9 cellular contexts compared by ENCODE assay signal in genomic region chr2:196169521-196169920, GRCh38. TPM values are rescaled to one million over a fixed set of nuclear protein-coding genes. Genes with fewer than 3 reads are reported as not detected.
DNase-seq lines count a peak whose midpoint lies in the region; ATAC-seq, FAIRE-seq and TF ChIP-seq lines count a peak whose summit lies in the region.
"Had no signal": no experiment of that assay in that cellular context is flagged by ENCODE, and none has a peak within 500 bp of the region (broad histone marks: within the 10 kb centered on the region; RNA-seq: fewer than 3 reads in every experiment).

No MANE protein-coding gene starts in this region.

- TF ChIP-seq POLR2A in GM12891 (IDR thresholded peaks at IDR 0.05; ENCODE audit: low read depth, low read length), result no peak

- H3K9ac ChIP-seq in HUES64 (ENCODE audit: low read depth, low read length) (no peak overlapping the region), mucosa of rectum (ENCODE audit: low read depth in 1 of 2, low read length in 2 of 2) (peak overlapping the region; percentile 94 to 95)

- DNase-seq in AG10803 (ENCODE audit: low read depth), result no peak
- no peak for DNase-seq in ascending aorta (ENCODE audit: low spot score in 2 of 2)
- DNase-seq in activated effector memory CD4-positive, alpha-beta T cell treated with anti-CD3 and anti-CD28 coated beads, Interleukin-2, amount 50 U/mL, for 16 hours, result no peak
- no peak for DNase-seq in GOT3 (lab: John Stamatoyannopoulos, UW)
- no peak for DNase-seq in GM12891 (ENCODE audit: insufficient read length, low spot score)
- DNase-seq: nucleus accumbens had no signal

- H3K4me1 ChIP-seq in HUES64 (ENCODE audit: insufficient read depth, low read length) (peaks cover 41% of the 10 kb centered on the region), ascending aorta (no peaks in the 10 kb centered on the region), mucosa of rectum (ENCODE audit: control insufficient read depth in 2 of 2, insufficient read depth in 2 of 2, low read length in 2 of 2) (peaks cover 3 to 13% of the 10 kb centered on the region in 2 donors)

- FAIRE-seq in GM12891 (lab: Jason Lieb, UNC), result no peak

- WGBS in HUES64, result 85% methylated on average over 5 of the region's 5 CpGs

- no peaks in the 10 kb centered on the region for H3K36me3 ChIP-seq in HUES64 (ENCODE audit: insufficient read depth, low read length)
- H3K36me3 ChIP-seq in ascending aorta, result no peaks in the 10 kb centered on the region
- no peaks in the 10 kb centered on the region for H3K36me3 ChIP-seq in mucosa of rectum (ENCODE audit: control insufficient read depth in 2 of 2, insufficient read depth in 2 of 2, low read length in 2 of 2)

- H3K27ac ChIP-seq in HUES64 (ENCODE audit: low read depth, low read length), result no peak overlapping the region
- H3K27ac ChIP-seq in ascending aorta, result peak overlapping the region; percentile 3 to 44
- peak overlapping the region; percentile 97 to 98 for H3K27ac ChIP-seq in mucosa of rectum (ENCODE audit: low read depth in 2 of 2, low read length in 2 of 2)

- intact Hi-C loops in ascending aorta (cut with DNase I), result no loop called here

- ATAC-seq in HG03354 (IDR thresholded peaks at IDR 0.05; ENCODE audit: poor library complexity, severe bottlenecking, unreplicated experiment), result no peak

- peak overlapping the region; percentile 77 for H3K4me3 ChIP-seq in AG10803 (ENCODE audit: low read length)
- peak overlapping the region; percentile 93 for H3K4me3 ChIP-seq in HUES64 (ENCODE audit: low read length)
- peak overlapping the region; percentile 80 to 90 for H3K4me3 ChIP-seq in ascending aorta
- H3K4me3 ChIP-seq in mucosa of rectum (ENCODE audit: low read length in 2 of 2), result peak overlapping the region; percentile 93 to 99

- no peaks in the 10 kb centered on the region for H3K9me3 ChIP-seq in HUES64 (ENCODE audit: insufficient read depth, low read depth, low read length)
- H3K9me3 ChIP-seq in ascending aorta, result no peaks in the 10 kb centered on the region
- no peaks in the 10 kb centered on the region for H3K9me3 ChIP-seq in mucosa of rectum (ENCODE audit: control insufficient read depth in 2 of 2, low read length in 2 of 2)

- peaks cover 36% of the 10 kb centered on the region for H3K27me3 ChIP-seq in HUES64 (ENCODE audit: insufficient read depth, low read length)
- H3K27me3 ChIP-seq in ascending aorta, result no peaks in the 10 kb centered on the region
- no peaks in the 10 kb centered on the region for H3K27me3 ChIP-seq in mucosa of rectum (ENCODE audit: control insufficient read depth in 2 of 2, insufficient read depth in 2 of 2, low read length in 2 of 2)

- TF ChIP-seq CTCF in AG10803 (conservative IDR thresholded peaks at IDR 0.05; ENCODE audit: low read length) (no peak), ascending aorta (IDR thresholded peaks at IDR 0.05) (no peak)

TF ChIP-seq in GM12891, 5 proteins besides CTCF, POLR2A, EP300 and RAD21:
- TF ChIP-seq POLR2AphosphoS5 (IDR thresholded peaks at IDR 0.05; ENCODE audit: low read depth, low read length) (no peak), TAF1 (IDR thresholded peaks at IDR 0.05; ENCODE audit: low read depth, low read length) (no peak), SPI1 (IDR thresholded peaks at IDR 0.05; ENCODE audit: low read depth, low read length) (no peak), POU2F2 (IDR thresholded peaks at IDR 0.05; ENCODE audit: low read depth, low read length) (no peak), PAX5 (IDR thresholded peaks at IDR 0.05; ENCODE audit: insufficient read depth, low read length, severe bottlenecking) (no peak)

RNA-seq across cellular contexts. Expression of gene STK17B, which starts 1.9 kb away (rescaled TPM):
- polyA plus RNA-seq in HUES64 (2013, experiment 1 of 2), result 3.5 TPM
- 4.6 TPM for polyA plus RNA-seq in HUES64 (2013, experiment 2 of 2)
- 8.4 TPM for total RNA-seq in ascending aorta
- polyA plus RNA-seq in GM12891 (2012; ENCODE audit: low read depth, missing spikeins), result 14.6 TPM
